ENCODE assay signal across 20 cellular contexts in the genomic region with DNA sequence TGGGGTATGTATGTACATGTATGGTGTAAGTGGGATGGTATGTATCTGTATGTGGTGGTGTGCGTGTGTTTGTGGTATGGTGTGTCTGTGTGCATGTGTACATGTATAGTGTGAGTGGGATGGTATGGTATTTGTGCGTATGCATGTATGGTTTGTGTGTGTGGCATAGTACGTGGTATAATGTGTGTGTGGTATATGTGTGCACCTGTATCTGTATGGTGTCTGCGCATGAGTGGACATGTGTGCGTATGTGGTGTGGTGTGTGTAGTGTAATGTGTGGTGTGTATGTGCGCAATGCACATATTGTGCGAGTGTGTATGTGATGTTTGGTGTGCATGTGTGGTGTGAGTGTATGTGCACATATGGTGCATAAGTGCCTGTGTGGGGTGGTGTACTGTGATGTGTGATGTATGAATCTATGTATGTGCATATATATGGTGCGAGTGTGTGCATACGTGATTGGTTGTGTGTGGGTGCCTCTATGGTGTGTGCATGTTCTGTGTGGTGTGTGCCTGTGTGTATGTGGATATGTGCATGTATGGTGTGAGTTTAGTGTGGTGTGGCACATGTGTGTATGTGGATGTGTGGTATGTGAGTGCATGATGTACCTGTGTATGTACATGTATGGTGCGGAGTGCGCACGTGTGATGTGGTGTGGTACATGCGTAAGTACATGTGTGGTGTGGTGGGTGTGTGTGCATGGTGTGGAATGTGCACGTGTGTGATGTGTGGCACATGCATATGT. TPM values are rescaled to one million over a fixed set of nuclear protein-coding genes. Genes with fewer than 3 reads are reported as not detected.
A peak's percentile ranks its signal among the peaks of the same experiment; 100 is the strongest.
DNase-seq lines count a peak whose midpoint lies in the region; ATAC-seq, FAIRE-seq and TF ChIP-seq lines count a peak whose summit lies in the region.
"Had no signal": no experiment of that assay in that cellular context is flagged by ENCODE, and none has a peak within 500 bp of the region (broad histone marks: within the 10 kb centered on the region; RNA-seq: fewer than 3 reads in every experiment).

No MANE protein-coding gene starts in this region.

- no peak overlapping the region for H2AFZ ChIP-seq in GM12878 (ENCODE audit: control insufficient read depth, low read depth, low read length)
- H2AFZ ChIP-seq: hepatocyte had no signal

- no peak overlapping the region for H3K4me3 Mint-ChIP-seq in naive thymus-derived CD4-positive, alpha-beta T cell
- no peak overlapping the region for H3K4me3 Mint-ChIP-seq in effector memory CD8-positive, alpha-beta T cell
- H3K4me3 Mint-ChIP-seq: activated naive CD4-positive, alpha-beta T cell treated with anti-CD3 and anti-CD28 coated beads, Interleukin-2, amount 50 U/mL, for 24 hours; activated T-cell treated with anti-CD3 and anti-CD28 coated beads, Interleukin-2, amount 50 U/mL, for 24 hours; brain; CD4-positive, alpha-beta memory T cell; nephron had no signal

- peaks cover 0 to 3% (median 0%) of the 10 kb centered on the region in 7 donors for H3K4me1 Mint-ChIP-seq in naive thymus-derived CD4-positive, alpha-beta T cell
- no peaks in the 10 kb centered on the region for H3K4me1 Mint-ChIP-seq in effector memory CD8-positive, alpha-beta T cell (ENCODE audit: low read depth in 2 of 2)
- H3K4me1 Mint-ChIP-seq: nephron had no signal

- H3K79me2 ChIP-seq in GM12878 (ENCODE audit: control insufficient read depth, insufficient read depth, low read length), result no peaks in the 10 kb centered on the region
- H3K79me2 ChIP-seq: hepatocyte had no signal

- peak; percentile 7 for DNase-seq in left ventricle myocardium inferior
- no peak for DNase-seq in right cardiac atrium
- no peak for DNase-seq in GM12878 (ENCODE audit: low read depth, low spot score)
- DNase-seq in naive thymus-derived CD4-positive, alpha-beta T cell, result no peak
- DNase-seq in stimulated activated naive CD4-positive, alpha-beta T cell treated with Interleukin-2 at 50 U/mL for 16 hours (lab: John Stamatoyannopoulos, UW), result no peak
- no peak for DNase-seq in effector memory CD8-positive, alpha-beta T cell
- no peak for DNase-seq in RKO (ENCODE audit: low spot score)
- DNase-seq: CD4-positive, alpha-beta memory T cell; cortex of kidney; GF-D8; mesendoderm; NCI-H526; stimulated activated CD4-positive, alpha-beta T cell treated with anti-CD3 and anti-CD28 coated beads, Interleukin-4, amount 100 ng/mL, for 4 hours had no signal

- SMC1A ChIA-PET in GM12878 (lab: Charles Lee; ENCODE audit: uncharacterized antibody, unreplicated experiment), result no interaction called here

- H3K9ac ChIP-seq in GM12878 (ENCODE audit: control insufficient read depth, insufficient read depth, low read length), result no peak overlapping the region

- POLR2A ChIA-PET in GM12878 (lab: Charles Lee), result no interaction called here
- POLR2A ChIA-PET in naive thymus-derived CD4-positive, alpha-beta T cell (lab: Charles Lee), result no interaction called here

- H3K27me3 ChIP-seq in left ventricle myocardium inferior (ENCODE audit: low read depth), result no peaks in the 10 kb centered on the region
- no peaks in the 10 kb centered on the region for H3K27me3 ChIP-seq in right cardiac atrium (ENCODE audit: control insufficient read depth, insufficient read depth)
- H3K27me3 ChIP-seq in GM12878 (replicated peaks in 1 of 2; ENCODE audit: control insufficient read depth in 2 of 2, insufficient read depth in 2 of 2, low read length in 1 of 2), result no peaks in the 10 kb centered on the region
- no peaks in the 10 kb centered on the region for H3K27me3 ChIP-seq in naive thymus-derived CD4-positive, alpha-beta T cell (ENCODE audit: control insufficient read depth in 2 of 2, insufficient read depth in 2 of 2, low read length in 2 of 2)
- H3K27me3 ChIP-seq: hepatocyte had no signal

- WGBS in right cardiac atrium, result 97% methylated on average over 14 of the region's 14 CpGs
- 99% methylated on average over 14 of the region's 14 CpGs for WGBS in GM12878 (ENCODE audit: insufficient coverage, insufficient replicate concordance, low lambda C conversion rate, missing lambda C conversion rate)

- H3K27ac ChIP-seq in left ventricle myocardium inferior (replicated peaks) (no peak overlapping the region), right cardiac atrium (ENCODE audit: low read length) (no peak overlapping the region), GM12878 (ENCODE audit: control insufficient read depth, insufficient read depth) (no peak overlapping the region)
- H3K27ac ChIP-seq in naive thymus-derived CD4-positive, alpha-beta T cell (ENCODE audit: low read depth, low read length), result no peak overlapping the region
- H3K27ac ChIP-seq: hepatocyte had no signal

- FAIRE-seq in GM12878 (lab: Jason Lieb, UNC), result no peak
- FAIRE-seq: islet of Langerhans had no signal

- no peaks in the 10 kb centered on the region for H3K27me3 Mint-ChIP-seq in naive thymus-derived CD4-positive, alpha-beta T cell
- no peaks in the 10 kb centered on the region for H3K27me3 Mint-ChIP-seq in effector memory CD8-positive, alpha-beta T cell
- H3K27me3 Mint-ChIP-seq: activated naive CD4-positive, alpha-beta T cell treated with anti-CD3 and anti-CD28 coated beads, Interleukin-2, amount 50 U/mL, for 24 hours; activated T-cell treated with anti-CD3 and anti-CD28 coated beads, Interleukin-2, amount 50 U/mL, for 24 hours; brain; CD4-positive, alpha-beta memory T cell had no signal

- no peak overlapping the region for H3K4me2 ChIP-seq in GM12878 (ENCODE audit: control insufficient read depth, insufficient read depth)
- H3K4me2 ChIP-seq: hepatocyte had no signal

- BruUV-seq in GM12878 (replicated peaks; lab: Mats Ljungman, UMichigan), result no TSS peak

- TF ChIP-seq EP300 in GM12878 (IDR thresholded peaks at IDR 0.05; ENCODE audit: borderline replicate concordance in 1 of 2, control insufficient read depth in 1 of 2, low read depth in 2 of 2, low read length in 2 of 2), result no peak

- H3K4me3 ChIP-seq in left ventricle myocardium inferior (no peak overlapping the region), right cardiac atrium (ENCODE audit: low read length) (no peak overlapping the region), GM12878 (no peak overlapping the region)
- H3K4me3 ChIP-seq in naive thymus-derived CD4-positive, alpha-beta T cell (ENCODE audit: low read length), result no peak overlapping the region
- H3K4me3 ChIP-seq: hepatocyte had no signal

- H3K4me1 ChIP-seq in left ventricle myocardium inferior (peaks cover 11% of the 10 kb centered on the region), right cardiac atrium (ENCODE audit: control insufficient read depth, insufficient read depth, low read length) (no peaks in the 10 kb centered on the region), GM12878 (ENCODE audit: control insufficient read depth, insufficient read depth, low read length) (no peaks in the 10 kb centered on the region)
- H3K4me1 ChIP-seq in naive thymus-derived CD4-positive, alpha-beta T cell (ENCODE audit: control insufficient read depth in 2 of 2, insufficient read depth in 2 of 2, low read length in 2 of 2), result no peaks in the 10 kb centered on the region

- ATAC-seq in right cardiac atrium, result no peak
- no peak for ATAC-seq in GM12878
- ATAC-seq in naive thymus-derived CD4-positive, alpha-beta T cell, result peak; percentile 15
- ATAC-seq in HG03354 (IDR thresholded peaks at IDR 0.05; ENCODE audit: poor library complexity, severe bottlenecking, unreplicated experiment), result no peak
- no peak for ATAC-seq in effector memory CD8-positive, alpha-beta T cell (replicated peaks)

- TF ChIP-seq POLR2A in GM12878 (IDR thresholded peaks at IDR 0.05; ENCODE audit: low read depth, low read length), result peak; percentile 67

- RAD21 ChIA-PET in GM12878 (lab: Charles Lee; ENCODE audit: unreplicated experiment), result no interaction called here

- no peaks in the 10 kb centered on the region for H3K9me3 ChIP-seq in left ventricle myocardium inferior (replicated peaks)
- H3K9me3 ChIP-seq in right cardiac atrium (ENCODE audit: control insufficient read depth, low read length), result no peaks in the 10 kb centered on the region
- H3K9me3 ChIP-seq in GM12878 (replicated peaks; ENCODE audit: control insufficient read depth, insufficient read depth, low read length), result no peaks in the 10 kb centered on the region
- H3K9me3 ChIP-seq in naive thymus-derived CD4-positive, alpha-beta T cell (ENCODE audit: control insufficient read depth in 2 of 3, low read length in 3 of 3), result no peaks in the 10 kb centered on the region

- peaks cover 5 to 25% (median 9%) of the 10 kb centered on the region in 5 donors for H3K36me3 Mint-ChIP-seq in naive thymus-derived CD4-positive, alpha-beta T cell
- H3K36me3 Mint-ChIP-seq in effector memory CD8-positive, alpha-beta T cell (ENCODE audit: insufficient read depth), result peaks cover 13% of the 10 kb centered on the region

- H3K27ac Mint-ChIP-seq in naive thymus-derived CD4-positive, alpha-beta T cell, result no peak overlapping the region
- H3K27ac Mint-ChIP-seq in effector memory CD8-positive, alpha-beta T cell, result no peak overlapping the region
- H3K27ac Mint-ChIP-seq: activated naive CD4-positive, alpha-beta T cell treated with anti-CD3 and anti-CD28 coated beads, Interleukin-2, amount 50 U/mL, for 24 hours; activated T-cell treated with anti-CD3 and anti-CD28 coated beads, Interleukin-2, amount 50 U/mL, for 24 hours; brain; CD4-positive, alpha-beta memory T cell; nephron had no signal

- H3K36me3 ChIP-seq in left ventricle myocardium inferior (peaks cover 32% of the 10 kb centered on the region), GM12878 (ENCODE audit: control insufficient read depth in 2 of 2, insufficient read depth in 2 of 2, low read length in 1 of 2) (peaks cover 19 to 38% of the 10 kb centered on the region in 2 experiments)
- H3K36me3 ChIP-seq in naive thymus-derived CD4-positive, alpha-beta T cell (ENCODE audit: control insufficient read depth in 2 of 3, insufficient read depth in 3 of 3, low read length in 3 of 3), result peaks cover 3 to 61% (median 5%) of the 10 kb centered on the region in 3 experiments

- TF ChIP-seq RAD21 in GM12878 (IDR thresholded peaks at IDR 0.05; ENCODE audit: insufficient read depth, low read depth, low read length), result no peak

- in situ Hi-C loops in GM12878 (cut with MboI), result no loop called here

- intact Hi-C loops in left ventricle myocardium inferior (cut with micrococcal nuclease) (no loop called here), right cardiac atrium (cut with DNase I) (no loop called here), GM12878 (cut with micrococcal nuclease; ENCODE audit: unreplicated experiment) (no loop called here)
- intact Hi-C loops in naive thymus-derived CD4-positive, alpha-beta T cell (cut with micrococcal nuclease), result no loop called here

- H3K9me3 Mint-ChIP-seq in naive thymus-derived CD4-positive, alpha-beta T cell, result no peaks in the 10 kb centered on the region
- H3K9me3 Mint-ChIP-seq in effector memory CD8-positive, alpha-beta T cell, result no peaks in the 10 kb centered on the region
- H3K9me3 Mint-ChIP-seq: activated naive CD4-positive, alpha-beta T cell treated with anti-CD3 and anti-CD28 coated beads, Interleukin-2, amount 50 U/mL, for 24 hours; activated T-cell treated with anti-CD3 and anti-CD28 coated beads, Interleukin-2, amount 50 U/mL, for 24 hours; CD4-positive, alpha-beta memory T cell; nephron had no signal

- H4K20me1 ChIP-seq in GM12878 (ENCODE audit: control insufficient read depth, insufficient read depth), result no peaks in the 10 kb centered on the region; the same call in 1 of the 2 replicates

- TF ChIP-seq CTCF in left ventricle myocardium inferior (IDR thresholded peaks at IDR 0.05; ENCODE audit: borderline replicate concordance) (no peak), GM12878 (IDR thresholded peaks at IDR 0.05 in 2 of 3, conservative IDR thresholded peaks at IDR 0.05 in 1 of 3; ENCODE audit: control insufficient read depth in 2 of 3, extremely low read depth in 1 of 3, insufficient read depth in 1 of 3, low read depth in 3 of 3, low read length in 3 of 3) (no peak)

- CTCF ChIA-PET in GM12878 (lab: Yijun Ruan, JAX), result interaction anchor here (0.6 kb wide), 1 partner anchor 199 kb away, joined by 3 read pairs; no protein-coding TSS in a partner anchor
- CTCF ChIA-PET in naive thymus-derived CD4-positive, alpha-beta T cell (lab: Charles Lee), result no interaction called here

RNA-seq across cellular contexts. Expression of a gene that starts 38.8 kb away (rescaled TPM):
- total RNA-seq in left ventricle myocardium inferior, result 6.0 TPM
- 1 to 10 TPM; 4.3 to 7.7 (median 5.3) TPM for total RNA-seq in right cardiac atrium
- 3.7 TPM for polyA plus RNA-seq in right cardiac atrium
- total RNA-seq in GM12878 (2013; cell fraction: nucleolus; rRNA removed), result 80.3 and 92.9 TPM in 2 replicates
- 13.8 and 17.5 TPM in 2 replicates for total RNA-seq in GM12878 (2014; rRNA removed)
- 15.2 and 17.1 TPM in 2 replicates for total RNA-seq in GM12878 (2014; rRNA removed; fragmentation: Illumina TruSeq; extraction: Trizol)
- total RNA-seq in GM12878 (2021), result 39.4 and 41.3 TPM in 2 replicates
- 5.7 TPM for polyA plus RNA-seq in GM12878 (2011; ENCODE audit: low read depth)
- polyA plus RNA-seq in GM12878 (2011; rRNA removed), result 8.8 and 14.1 TPM in 2 replicates
- 31.6 and 36.1 TPM in 2 replicates for polyA plus RNA-seq in GM12878 (2011; cell fraction: cytosol; rRNA removed)
- polyA plus RNA-seq in GM12878 (2011; cell fraction: nucleus; rRNA removed), result 51.0 and 92.6 TPM in 2 replicates
- polyA plus RNA-seq in GM12878 (2012), result 12.8 and 13.8 TPM in 2 replicates
- polyA plus RNA-seq in GM12878 (2014; fragmentation: Illumina TruSeq; extraction: Trizol), result 10.3 and 19.8 TPM in 2 replicates
- 1 to 10 TPM; 2.1 to 9.1 TPM for polyA plus RNA-seq in GM12878 (2014; fragmentation: Nextera tagmentation; extraction: Ambion mirVana)
- 45.3 and 51.8 TPM in 2 replicates for polyA plus RNA-seq in GM12878 (2014; rRNA removed)
- 10 to 100 TPM; 37.7 to 40.1 TPM for polyA plus RNA-seq in GM12878 (2016; fragmentation: Nextera tagmentation; extraction: Ambion mirVana)
- polyA minus RNA-seq in GM12878 (2011; rRNA and poly(A)+ RNA removed), result 18.7 and 29.2 TPM in 2 replicates
- polyA minus RNA-seq in GM12878 (2011; cell fraction: cytosol; rRNA and poly(A)+ RNA removed), result 6.8 and 11.0 TPM in 2 replicates
- polyA minus RNA-seq in GM12878 (2011; cell fraction: nucleus; rRNA and poly(A)+ RNA removed), result 28.5 and 46.7 TPM in 2 replicates
- 10 to 100 TPM; 24.4 to 39.1 (median 30.5) TPM for total RNA-seq in naive thymus-derived CD4-positive, alpha-beta T cell
- polyA plus RNA-seq in naive thymus-derived CD4-positive, alpha-beta T cell, result 10 to 100 TPM; 10.4 TPM

RNA-seq across cellular contexts. Expression of a gene that starts 52.5 kb away (rescaled TPM):
- total RNA-seq in left ventricle myocardium inferior, result 52.0 TPM
- total RNA-seq in right cardiac atrium, result 10 to 100 TPM; 48.0 to 52.2 (median 50.7) TPM
- 45.4 TPM for polyA plus RNA-seq in right cardiac atrium
- 38.8 and 45.0 TPM in 2 replicates for total RNA-seq in GM12878 (2013; cell fraction: nucleolus; rRNA removed)
- 31.6 and 31.9 TPM in 2 replicates for total RNA-seq in GM12878 (2014; rRNA removed)
- 32.7 and 34.2 TPM in 2 replicates for total RNA-seq in GM12878 (2014; rRNA removed; fragmentation: Illumina TruSeq; extraction: Trizol)
- total RNA-seq in GM12878 (2021), result 27.7 and 28.4 TPM in 2 replicates
- 8.7 TPM for polyA plus RNA-seq in GM12878 (2011; ENCODE audit: low read depth)
- polyA plus RNA-seq in GM12878 (2011; rRNA removed), result 10.6 and 13.4 TPM in 2 replicates
- 18.6 and 23.1 TPM in 2 replicates for polyA plus RNA-seq in GM12878 (2011; cell fraction: cytosol; rRNA removed)
- 13.7 and 20.8 TPM in 2 replicates for polyA plus RNA-seq in GM12878 (2011; cell fraction: nucleus; rRNA removed)
- polyA plus RNA-seq in GM12878 (2012), result 16.0 and 16.7 TPM in 2 replicates
- polyA plus RNA-seq in GM12878 (2014; fragmentation: Illumina TruSeq; extraction: Trizol), result 24.8 and 33.3 TPM in 2 replicates
- polyA plus RNA-seq in GM12878 (2014; fragmentation: Nextera tagmentation; extraction: Ambion mirVana), result 1 to 10 TPM; 7.0 to 9.1 TPM
- polyA plus RNA-seq in GM12878 (2014; rRNA removed), result 27.6 and 31.3 TPM in 2 replicates
- polyA plus RNA-seq in GM12878 (2016; fragmentation: Nextera tagmentation; extraction: Ambion mirVana), result 10 to 100 TPM; 42.2 to 44.7 TPM
- 8.3 and 12.9 TPM in 2 replicates for polyA minus RNA-seq in GM12878 (2011; rRNA and poly(A)+ RNA removed)
- polyA minus RNA-seq in GM12878 (2011; cell fraction: cytosol; rRNA and poly(A)+ RNA removed), result 7.9 and 9.8 TPM in 2 replicates
- polyA minus RNA-seq in GM12878 (2011; cell fraction: nucleus; rRNA and poly(A)+ RNA removed), result 3.3 and 5.2 TPM in 2 replicates
- 10 to 100 TPM; 25.3 to 33.1 (median 30.9) TPM for total RNA-seq in naive thymus-derived CD4-positive, alpha-beta T cell
- 10 to 100 TPM; 20.0 to 25.5 TPM for polyA plus RNA-seq in naive thymus-derived CD4-positive, alpha-beta T cell
